9 cellular contexts compared by ENCODE assay signal in the genomic region with DNA sequence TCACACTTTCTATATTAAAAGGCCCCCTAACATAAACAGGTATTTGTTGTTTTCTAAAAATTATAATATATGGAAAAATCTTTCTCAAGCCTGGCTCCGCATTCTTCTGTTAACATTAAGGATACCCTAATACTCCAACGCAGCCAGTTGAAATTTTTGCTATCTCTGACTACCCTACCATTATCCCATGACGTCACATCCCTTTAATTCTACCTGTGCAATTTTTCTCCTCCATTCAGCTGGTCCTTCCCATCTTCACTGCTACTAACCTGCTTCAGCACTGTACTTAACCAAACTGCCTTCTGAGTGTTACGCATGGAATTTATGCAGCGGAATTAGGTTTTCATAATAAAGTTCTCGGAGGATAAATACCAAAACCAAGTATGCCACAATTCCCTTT. TPM values are rescaled to one million over a fixed set of nuclear protein-coding genes. Genes with fewer than 3 reads are reported as not detected.
DNase-seq lines count a peak whose midpoint lies in the region; ATAC-seq and TF ChIP-seq lines count a peak whose summit lies in the region.
"Had no signal": no experiment of that assay in that cellular context is flagged by ENCODE, and none has a peak within 500 bp of the region (broad histone marks: within the 10 kb centered on the region; RNA-seq: fewer than 3 reads in every experiment).

No MANE protein-coding gene starts in this region.

- no peak for TF ChIP-seq CTCF in liver (IDR thresholded peaks at IDR 0.05; ENCODE audit: low read depth, low read length, missing input control)

- no peaks in the 10 kb centered on the region for H3K9me3 Mint-ChIP-seq in activated T-cell treated with anti-CD3 and anti-CD28 coated beads, Interleukin-2, amount 50 U/mL, for 4 hours
- H3K9me3 Mint-ChIP-seq in activated naive CD8-positive, alpha-beta T cell (ENCODE audit: low read depth): no peaks in the 10 kb centered on the region

- no peaks in the 10 kb centered on the region for H3K27me3 Mint-ChIP-seq in activated T-cell treated with anti-CD3 and anti-CD28 coated beads, Interleukin-2, amount 50 U/mL, for 4 hours (ENCODE audit: low read depth)
- no peaks in the 10 kb centered on the region for H3K27me3 Mint-ChIP-seq in activated naive CD8-positive, alpha-beta T cell

- peak overlapping the region; percentile 60 to 96 (median 92) for H3K4me3 ChIP-seq in liver (ENCODE audit: low read depth in 1 of 3, low read length in 3 of 3)
- peak overlapping the region; percentile 76 for H3K4me3 ChIP-seq in thymus (ENCODE audit: low read length)

- H3K36me3 ChIP-seq in liver (ENCODE audit: control insufficient read depth in 4 of 4, insufficient read depth in 3 of 4, low read depth in 1 of 4, low read length in 3 of 4): peaks cover 0 to 4% (median 0%) of the 10 kb centered on the region in 4 donors
- peaks cover 3% of the 10 kb centered on the region for H3K36me3 ChIP-seq in thymus (ENCODE audit: control insufficient read depth, insufficient read depth)

- no peak for ATAC-seq in activated T-cell treated with anti-CD3 and anti-CD28 coated beads, Interleukin-2, amount 50 U/mL, for 4 hours

- peaks cover 9% of the 10 kb centered on the region for H3K36me3 Mint-ChIP-seq in activated T-cell treated with anti-CD3 and anti-CD28 coated beads, Interleukin-2, amount 50 U/mL, for 4 hours (ENCODE audit: insufficient read depth)
- peaks cover 4% of the 10 kb centered on the region for H3K36me3 Mint-ChIP-seq in activated naive CD8-positive, alpha-beta T cell

- H3K4me1 Mint-ChIP-seq in activated T-cell treated with anti-CD3 and anti-CD28 coated beads, Interleukin-2, amount 50 U/mL, for 4 hours (ENCODE audit: low read depth): peaks cover 33% of the 10 kb centered on the region
- H3K4me1 Mint-ChIP-seq in activated naive CD8-positive, alpha-beta T cell (ENCODE audit: low read depth): peaks cover 43% of the 10 kb centered on the region

- H3K4me3 Mint-ChIP-seq in activated T-cell treated with anti-CD3 and anti-CD28 coated beads, Interleukin-2, amount 50 U/mL, for 4 hours: peak overlapping the region; percentile 96
- peak overlapping the region; percentile 98 for H3K4me3 Mint-ChIP-seq in activated naive CD8-positive, alpha-beta T cell

- H3K9me3 ChIP-seq in liver (ENCODE audit: control insufficient read depth in 4 of 4, low read length in 3 of 4) (no peaks in the 10 kb centered on the region), thymus (ENCODE audit: control insufficient read depth) (no peaks in the 10 kb centered on the region)
- H3K9me3 ChIP-seq: left lung had no signal

- H3K9ac ChIP-seq in liver (ENCODE audit: low read depth in 1 of 2, low read length in 2 of 2): peak overlapping the region; percentile 53 to 95

- H3K27ac ChIP-seq in liver (ENCODE audit: low read depth in 1 of 2, low read length in 2 of 2): peak overlapping the region in 1 of 2 donors; percentile 78
- no peak overlapping the region for H3K27ac ChIP-seq in thymus (ENCODE audit: low read depth)

- H3K4me1 ChIP-seq in liver (ENCODE audit: control insufficient read depth in 4 of 4, insufficient read depth in 4 of 4, low read length in 3 of 4) (peaks cover 7 to 31% (median 19%) of the 10 kb centered on the region in 4 donors), thymus (ENCODE audit: control insufficient read depth, insufficient read depth, low read length) (peaks cover 7% of the 10 kb centered on the region)

- 79% methylated on average over 6 of the region's 6 CpGs for WGBS in liver
- WGBS in thymus: 91% methylated on average over 6 of the region's 6 CpGs

- H3K27me3 ChIP-seq in liver (ENCODE audit: control insufficient read depth in 4 of 4, insufficient read depth in 4 of 4, low read length in 3 of 4): no peaks in the 10 kb centered on the region
- H3K27me3 ChIP-seq in thymus (ENCODE audit: control insufficient read depth, insufficient read depth): no peaks in the 10 kb centered on the region
- H3K27me3 ChIP-seq: left lung had no signal

- TF ChIP-seq RAD21 in liver (IDR thresholded peaks at IDR 0.05): no peak

- DNase-seq in activated T-cell treated with anti-CD3 and anti-CD28 coated beads, Interleukin-2, amount 50 U/mL, for 4 hours: no peak
- no peak for DNase-seq in activated T-cell treated with anti-CD3 and anti-CD28 coated beads, Interleukin-2, amount 50 U/mL, for 48 hours
- DNase-seq in NCI-H526 treated with DMSO at 0.1 percent for 48 hours (lab: John Stamatoyannopoulos, UW): no peak
- no peak for DNase-seq in C1 segment of cervical spinal cord (lab: John Stamatoyannopoulos, UW)
- no peak for DNase-seq in SK-N-DZ (ENCODE audit: low spot score)
- DNase-seq: left lung had no signal

- peak overlapping the region; percentile 64 for H3K27ac Mint-ChIP-seq in activated naive CD8-positive, alpha-beta T cell

TF ChIP-seq in liver, 16 proteins besides CTCF, POLR2A, EP300 and RAD21:
- TF ChIP-seq YY1 (IDR thresholded peaks at IDR 0.05) (no peak), JUND (IDR thresholded peaks at IDR 0.05) (no peak), HNF4G (IDR thresholded peaks at IDR 0.05) (no peak), EGR1 (IDR thresholded peaks at IDR 0.05; ENCODE audit: low read depth in 2 of 2) (no peak), FOXA1 (IDR thresholded peaks at IDR 0.05) (no peak), TAF1 (conservative IDR thresholded peaks at IDR 0.05) (no peak), FOXA2 (IDR thresholded peaks at IDR 0.05) (no peak), NR2F2 (IDR thresholded peaks at IDR 0.05) (no peak)
- TF ChIP-seq, protein P1, sequence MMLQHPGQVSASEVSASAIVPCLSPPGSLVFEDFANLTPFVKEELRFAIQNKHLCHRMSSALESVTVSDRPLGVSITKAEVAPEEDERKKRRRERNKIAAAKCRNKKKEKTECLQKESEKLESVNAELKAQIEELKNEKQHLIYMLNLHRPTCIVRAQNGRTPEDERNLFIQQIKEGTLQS (IDR thresholded peaks at IDR 0.05): no peak
- TF ChIP-seq, protein P2, sequence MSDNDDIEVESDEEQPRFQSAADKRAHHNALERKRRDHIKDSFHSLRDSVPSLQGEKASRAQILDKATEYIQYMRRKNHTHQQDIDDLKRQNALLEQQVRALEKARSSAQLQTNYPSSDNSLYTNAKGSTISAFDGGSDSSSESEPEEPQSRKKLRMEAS (IDR thresholded peaks at IDR 0.05): no peak

RNA-seq across cellular contexts. Expression of a gene that starts 1.0 kb away (rescaled TPM):
- total RNA-seq in activated T-cell treated with anti-CD3 and anti-CD28 coated beads, Interleukin-2, amount 50 U/mL, for 4 hours: 10 to 100 TPM; 43.6 to 48.4 (median 46.4) TPM
- total RNA-seq in liver: 10 to 100 TPM; 13.4 to 15.8 TPM
- 10 to 100 TPM; 16.2 to 17.6 TPM for polyA plus RNA-seq in liver
- polyA plus RNA-seq in thymus: 61.3 TPM
- polyA plus RNA-seq in SK-N-DZ (2014; cell fraction: cytosol; rRNA removed): 33.4 and 43.7 TPM in 2 replicates
- polyA plus RNA-seq in SK-N-DZ (2014; cell fraction: nucleus; rRNA removed): 40.4 and 48.6 TPM in 2 replicates

RNA-seq across cellular contexts. Expression of a gene that starts 19.4 kb away (rescaled TPM):
- total RNA-seq in activated T-cell treated with anti-CD3 and anti-CD28 coated beads, Interleukin-2, amount 50 U/mL, for 4 hours: 10 to 100 TPM; 19.8 to 25.2 (median 24.6) TPM
- total RNA-seq in liver: 100 to 1,000 TPM in 1 of 2 donors, 10 to 100 TPM in 1; 29.3 to 106 TPM
- polyA plus RNA-seq in liver: 10 to 100 TPM; 49.7 to 84.1 TPM
- polyA plus RNA-seq in thymus: 3.0 TPM
- polyA plus RNA-seq in SK-N-DZ (2014; cell fraction: cytosol; rRNA removed): 32.2 and 44.3 TPM in 2 replicates
- polyA plus RNA-seq in SK-N-DZ (2014; cell fraction: nucleus; rRNA removed): 19.6 and 26.7 TPM in 2 replicates
